9 cellular contexts compared by ENCODE assay signal in the genomic region with DNA sequence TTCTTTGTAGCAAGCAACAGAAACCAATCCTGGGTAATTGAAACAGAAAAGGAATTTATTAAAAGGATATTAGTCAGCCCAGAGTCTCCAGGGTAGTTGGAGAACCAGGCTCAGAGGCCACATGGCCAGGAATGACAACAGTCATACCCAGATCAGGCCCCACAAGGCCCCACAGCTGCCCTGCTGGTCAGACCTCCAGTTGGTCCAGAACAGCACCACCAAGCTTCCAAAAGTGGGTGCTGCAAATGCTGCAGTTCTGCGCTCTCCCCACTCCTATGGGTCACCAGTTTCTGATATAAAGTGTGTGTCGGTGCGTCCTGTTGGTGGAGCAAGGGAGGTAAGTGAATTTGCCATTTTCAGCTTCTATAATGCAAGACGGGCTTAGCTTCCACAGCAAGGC. TPM values are rescaled to one million over a fixed set of nuclear protein-coding genes. Genes with fewer than 3 reads are reported as not detected.
A peak's percentile ranks its signal among the peaks of the same experiment; 100 is the strongest.
DNase-seq lines count a peak whose midpoint lies in the region; ATAC-seq, FAIRE-seq and TF ChIP-seq lines count a peak whose summit lies in the region.
"Had no signal": no experiment of that assay in that cellular context is flagged by ENCODE, and none has a peak within 500 bp of the region (broad histone marks: within the 10 kb centered on the region; RNA-seq: fewer than 3 reads in every experiment).

No MANE protein-coding gene starts in this region.

- TF ChIP-seq CTCF in K562 (IDR thresholded peaks at IDR 0.05 in 2 of 3, conservative IDR thresholded peaks at IDR 0.05 in 1 of 3; ENCODE audit: insufficient read depth in 2 of 3, low read depth in 1 of 3, low read length in 3 of 3), result peak; percentile 58 to 75 (median 64)

- H3K9me1 ChIP-seq in K562 (ENCODE audit: control insufficient read depth, insufficient read depth, low read length), result no peaks in the 10 kb centered on the region

- in situ Hi-C loops in K562 (cut with MboI), result no loop called here

- ATAC-seq in K562, result peak; percentile 91
- no peak for ATAC-seq in GM18868 (IDR thresholded peaks at IDR 0.05; ENCODE audit: unreplicated experiment)

- intact Hi-C loops in K562 (cut with micrococcal nuclease), result no loop called here

- no peak overlapping the region for H3K27ac ChIP-seq in K562 (ENCODE audit: extremely low read depth, low read depth, low read length)

- no peaks in the 10 kb centered on the region for H3K36me3 ChIP-seq in K562 (ENCODE audit: control insufficient read depth, insufficient read depth, low read length)

- H3K9ac ChIP-seq in K562 (ENCODE audit: insufficient read depth in 1 of 2, low read depth in 2 of 2, low read length in 2 of 2), result no peak overlapping the region

- no peak overlapping the region for H2AFZ ChIP-seq in K562 (ENCODE audit: low read depth, low read length)

- no peak overlapping the region for H3K4me2 ChIP-seq in K562 (ENCODE audit: insufficient read depth, low read length)

- peak; percentile 49 for DNase-seq in ELF-1 (ENCODE audit: low read depth, low spot score)
- no peak for DNase-seq in HTR-8/SVneo (ENCODE audit: insufficient read length, low spot score)
- peak; percentile 20 to 31 (median 22) for DNase-seq in K562 (ENCODE audit: extremely low read depth in 1 of 4, low spot score in 3 of 4)
- peak; percentile 77 for DNase-seq in myocyte (ENCODE audit: low read depth)
- DNase-seq in central memory CD4-positive, alpha-beta T cell, result no peak
- no peak for DNase-seq in activated T-cell treated with anti-CD3 and anti-CD28 coated beads, Interleukin-2, amount 50 U/mL, for 48 hours
- no peak for DNase-seq in HPDE6-E6E7 (ENCODE audit: extremely low spot score)
- DNase-seq: NCI-H1417 had no signal

- no peaks in the 10 kb centered on the region for H3K79me2 ChIP-seq in K562 (ENCODE audit: control insufficient read depth, insufficient read depth, low read length)

- H3K4me1 ChIP-seq in K562 (replicated peaks in 1 of 2; ENCODE audit: control insufficient read depth in 2 of 2, insufficient read depth in 2 of 2, low read length in 2 of 2), result peaks cover 3 to 4% of the 10 kb centered on the region in 2 experiments; a peak in 4 of 5 replicates

- TF ChIP-seq EP300 in K562 (IDR thresholded peaks at IDR 0.05; ENCODE audit: low read length), result no peak

- WGBS in K562 (ENCODE audit: insufficient coverage, low coverage, missing lambda C conversion rate), result 0% methylated on average over 4 of the region's 4 CpGs

- no TSS peak for BruUV-seq in K562 (replicated peaks; lab: Mats Ljungman, UMichigan)

- CTCF ChIA-PET in K562 (lab: Yijun Ruan, JAX; ENCODE audit: low intra/inter-chr PET ratio), result no interaction called here

- no peaks in the 10 kb centered on the region for H3K9me3 ChIP-seq in K562 (replicated peaks; ENCODE audit: control insufficient read depth, insufficient read depth, low read depth, low read length)

- H3K4me3 ChIP-seq in K562, result no peak overlapping the region

- peak; percentile 52 for FAIRE-seq in HTR-8/SVneo (lab: Jason Lieb, UNC)
- FAIRE-seq in K562 (lab: Jason Lieb, UNC), result peak; percentile 55

- POLR2A ChIA-PET in K562 (lab: Yijun Ruan, JAX), result no interaction called here

- no peak for TF ChIP-seq POLR2A in K562 (conservative IDR thresholded peaks at IDR 0.05)

- peak; percentile 17 to 52; a peak in 3 of 4 replicates for TF ChIP-seq RAD21 in K562 (CRISPR knock-in tag; conservative IDR thresholded peaks at IDR 0.05 in 1 of 2, IDR thresholded peaks at IDR 0.05 in 1 of 2)

- H3K27me3 ChIP-seq in K562 (ENCODE audit: control insufficient read depth in 2 of 2, insufficient read depth in 2 of 2, low read length in 2 of 2), result peaks cover 8 to 59% of the 10 kb centered on the region in 2 experiments; a peak in 4 of 5 replicates

- H4K20me1 ChIP-seq in K562 (replicated peaks; ENCODE audit: control insufficient read depth, insufficient read depth, low read length), result no peaks in the 10 kb centered on the region; the same call in 1 of the 2 replicates

TF ChIP-seq in K562, 482 proteins besides CTCF, POLR2A, EP300 and RAD21:
- no peak for TF ChIP-seq CHCHD3 (CRISPR knock-in tag; IDR thresholded peaks at IDR 0.05)
- TF ChIP-seq TEAD4 (IDR thresholded peaks at IDR 0.05; ENCODE audit: low read length), result no peak
- no peak for TF ChIP-seq TEAD4 (CRISPR knock-in tag; IDR thresholded peaks at IDR 0.05; ENCODE audit: borderline replicate concordance)
- no peak for TF ChIP-seq ZNF668 (CRISPR knock-in tag; IDR thresholded peaks at IDR 0.05)
- TF ChIP-seq ZNF274 (IDR thresholded peaks at IDR 0.05; ENCODE audit: borderline replicate concordance, low read depth, low read length), result no peak
- no peak for TF ChIP-seq KLF6 (CRISPR knock-in tag; IDR thresholded peaks at IDR 0.05; ENCODE audit: borderline replicate concordance)
- TF ChIP-seq ZNF311 (CRISPR knock-in tag; IDR thresholded peaks at IDR 0.05), result no peak
- no peak for TF ChIP-seq ZZZ3 (IDR thresholded peaks at IDR 0.05)
- TF ChIP-seq, protein P1, sequence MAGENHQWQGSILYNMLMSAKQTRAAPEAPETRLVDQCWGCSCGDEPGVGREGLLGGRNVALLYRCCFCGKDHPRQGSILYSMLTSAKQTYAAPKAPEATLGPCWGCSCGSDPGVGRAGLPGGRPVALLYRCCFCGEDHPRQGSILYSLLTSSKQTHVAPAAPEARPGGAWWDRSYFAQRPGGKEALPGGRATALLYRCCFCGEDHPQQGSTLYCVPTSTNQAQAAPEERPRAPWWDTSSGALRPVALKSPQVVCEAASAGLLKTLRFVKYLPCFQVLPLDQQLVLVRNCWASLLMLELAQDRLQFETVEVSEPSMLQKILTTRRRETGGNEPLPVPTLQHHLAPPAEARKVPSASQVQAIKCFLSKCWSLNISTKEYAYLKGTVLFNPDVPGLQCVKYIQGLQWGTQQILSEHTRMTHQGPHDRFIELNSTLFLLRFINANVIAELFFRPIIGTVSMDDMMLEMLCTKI (IDR thresholded peaks at IDR 0.05; ENCODE audit: partially characterized antibody), result no peak
- TF ChIP-seq SAFB (IDR thresholded peaks at IDR 0.05; ENCODE audit: borderline replicate concordance, low read depth, low read length), result no peak
- TF ChIP-seq FOXK2 (conservative IDR thresholded peaks at IDR 0.05 in 1 of 2, IDR thresholded peaks at IDR 0.05 in 1 of 2; ENCODE audit: low read depth in 2 of 2), result no peak
- TF ChIP-seq, protein P2, sequence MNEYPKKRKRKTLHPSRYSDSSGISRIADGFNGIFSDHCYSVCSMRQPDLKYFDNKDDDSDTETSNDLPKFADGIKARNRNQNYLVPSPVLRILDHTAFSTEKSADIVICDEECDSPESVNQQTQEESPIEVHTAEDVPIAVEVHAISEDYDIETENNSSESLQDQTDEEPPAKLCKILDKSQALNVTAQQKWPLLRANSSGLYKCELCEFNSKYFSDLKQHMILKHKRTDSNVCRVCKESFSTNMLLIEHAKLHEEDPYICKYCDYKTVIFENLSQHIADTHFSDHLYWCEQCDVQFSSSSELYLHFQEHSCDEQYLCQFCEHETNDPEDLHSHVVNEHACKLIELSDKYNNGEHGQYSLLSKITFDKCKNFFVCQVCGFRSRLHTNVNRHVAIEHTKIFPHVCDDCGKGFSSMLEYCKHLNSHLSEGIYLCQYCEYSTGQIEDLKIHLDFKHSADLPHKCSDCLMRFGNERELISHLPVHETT (CRISPR knock-in tag; conservative IDR thresholded peaks at IDR 0.05 in 1 of 2, IDR thresholded peaks at IDR 0.05 in 1 of 2), result no peak
- TF ChIP-seq ZNF551 (CRISPR knock-in tag; IDR thresholded peaks at IDR 0.05), result no peak
- no peak for TF ChIP-seq SMARCB1 (IDR thresholded peaks at IDR 0.05; ENCODE audit: insufficient read length, low read depth)
- no peak for TF ChIP-seq NR2F6 (CRISPR knock-in tag; IDR thresholded peaks at IDR 0.05)
- no peak for TF ChIP-seq KHSRP (IDR thresholded peaks at IDR 0.05)

RNA-seq across cellular contexts. Expression of a gene that starts 29.9 kb away (rescaled TPM):
- 0.14 and 0.16 TPM in 2 replicates for total RNA-seq in K562 (2011; cell fraction: chromatin; rRNA removed; ENCODE audit: low replicate concordance)
- total RNA-seq in K562 (2011; cell fraction: nucleolus; rRNA removed), result 0.13 TPM in 1 of 2 replicates, not detected in the other
- total RNA-seq in K562 (2011; cell fraction: nucleoplasm; rRNA removed), result 0.15 TPM in 1 of 2 replicates, not detected in the other
- total RNA-seq in K562 (2014; rRNA removed) (0.12 and 0.14 TPM in 2 replicates), K562 (2014; rRNA removed; fragmentation: Illumina TruSeq; extraction: Trizol) (0.07 and 0.13 TPM in 2 replicates), K562 (2015; rRNA removed; fragmentation: Illumina TruSeq; extraction: Trizol) (0.04 and 0.07 TPM in 2 replicates), K562 (2021) (0.20 and 0.31 TPM in 2 replicates), myocyte (3.6 and 8.2 TPM in 2 replicates)
- polyA plus RNA-seq in K562 (2011; rRNA removed) (0.03 TPM in 2 replicates), K562 (2014; fragmentation: Illumina TruSeq; extraction: Trizol) (0.12 and 0.16 TPM in 2 replicates), K562 (2014; fragmentation: Nextera tagmentation; extraction: Ambion mirVana) (under 1 TPM in 1 of 2 experiments, not detected in 1; 0.03 TPM), K562 (2014; rRNA removed) (0.08 and 0.18 TPM in 2 replicates)
- 0.01 and 0.03 TPM in 2 replicates for polyA plus RNA-seq in K562 (2011; cell fraction: cytosol; rRNA removed)
- polyA plus RNA-seq in K562 (2011; cell fraction: nucleus; rRNA removed), result 0.04 and 0.08 TPM in 2 replicates
- 0.23 and 2.7 TPM in 2 replicates for polyA plus RNA-seq in K562 (2012)
- polyA minus RNA-seq in K562 (2011; rRNA and poly(A)+ RNA removed), result not detected in 2 replicates
- not detected in 2 replicates for polyA minus RNA-seq in K562 (2011; cell fraction: cytosol; rRNA and poly(A)+ RNA removed)
- not detected in 2 replicates for polyA minus RNA-seq in K562 (2011; cell fraction: nucleus; rRNA and poly(A)+ RNA removed)
- polyA plus RNA-seq in myocyte (2012), result 9.9 TPM

Comparison
In these comparisons a context has a peak if more than half of its experiments do, and no peak if none do; other contexts are left out.
1. DNase-seq: peak in ELF-1 (single experiment), K562 (4 of 4) and myocyte (single experiment); none in HTR-8/SVneo (single experiment), central memory CD4-positive, alpha-beta T cell (single experiment), activated T-cell treated with anti-CD3 and anti-CD28 coated beads, Interleukin-2, amount 50 U/mL, for 48 hours (0 of 2) and HPDE6-E6E7 (single experiment).